In genomic region chr5:95669540-95669939, GRCh38 we compare ENCODE assay signal across 1 cellular context.
TF ChIP-seq lines count a peak whose summit lies in the region.

No MANE protein-coding gene starts in this region.

TF ChIP-seq in IMR-90, 13 proteins besides CTCF, POLR2A, EP300 and RAD21 (continued from another document):
- TF ChIP-seq ELK1 (IDR thresholded peaks at IDR 0.05; ENCODE audit: borderline replicate concordance, low read depth, low read length) (no peak), MXI1 (IDR thresholded peaks at IDR 0.05; ENCODE audit: borderline replicate concordance, low read depth, low read length) (no peak), CHD1 (IDR thresholded peaks at IDR 0.05; ENCODE audit: low read depth, low read length) (no peak)
